In genomic region chr20:53888510-53888909, GRCh38 we compare ENCODE assay signal across 1 cellular context.
TF ChIP-seq lines count a peak whose summit lies in the region.

No MANE protein-coding gene starts in this region.

TF ChIP-seq in H1, 55 proteins besides CTCF, POLR2A, EP300 and RAD21:
- TF ChIP-seq RFX5 (IDR thresholded peaks at IDR 0.05; ENCODE audit: borderline replicate concordance, low read depth, low read length), result no peak
